In the genomic region with DNA sequence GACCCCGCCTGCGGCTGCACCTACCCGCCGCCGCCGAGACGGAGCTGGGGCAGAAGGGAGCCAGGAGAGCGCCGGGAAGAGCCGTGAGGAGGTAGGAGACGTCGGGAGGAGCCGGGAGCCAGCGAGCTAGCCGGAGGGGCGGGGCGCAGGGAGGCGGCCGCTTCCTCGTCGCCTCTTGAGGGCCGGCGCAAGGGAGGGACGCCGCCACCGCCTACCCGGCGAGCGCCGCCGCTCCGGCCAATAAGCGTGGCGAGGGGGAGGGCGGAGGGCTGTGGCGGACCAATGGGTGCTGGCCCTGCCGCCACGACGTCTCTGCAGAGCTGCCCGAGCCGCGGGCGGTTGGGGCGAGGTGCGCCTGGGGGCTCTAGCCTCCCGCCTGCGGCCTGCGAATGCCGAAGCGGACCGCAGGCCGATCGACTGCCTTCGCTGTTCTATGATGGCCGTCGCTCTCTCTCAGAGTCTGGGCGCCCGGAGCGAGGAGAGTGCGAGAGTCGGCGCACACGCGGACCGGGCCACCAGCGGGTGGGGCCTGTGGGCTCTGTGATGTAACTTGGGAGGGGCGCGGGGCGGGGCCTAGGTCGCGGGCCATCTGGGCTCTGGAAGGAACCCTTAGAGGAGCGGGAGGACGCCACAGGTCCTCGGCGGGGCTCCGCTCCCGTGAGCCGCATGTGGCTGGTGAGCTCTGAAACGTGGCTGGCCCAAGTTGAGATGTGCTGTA, we compare ENCODE assay signal across 8 cellular contexts.
DNase-seq lines count a peak whose midpoint lies in the region; ATAC-seq, FAIRE-seq and TF ChIP-seq lines count a peak whose summit lies in the region.

No MANE protein-coding gene starts in this region.

- H3K36me3 ChIP-seq in WERI-Rb-1 (no peaks in the 10 kb centered on the region; the same call in 1 of the 2 replicates), mammary epithelial cell (ENCODE audit: insufficient read depth, low read length) (peaks cover 4% of the 10 kb centered on the region), small intestine (ENCODE audit: control insufficient read depth in 2 of 2, insufficient read depth in 2 of 2, low read length in 2 of 2) (no peaks in the 10 kb centered on the region)

- H3K27me3 ChIP-seq in WERI-Rb-1 (ENCODE audit: insufficient read depth, low read depth, severe bottlenecking) (no peaks in the 10 kb centered on the region), mammary epithelial cell (ENCODE audit: insufficient read depth, low read length) (no peaks in the 10 kb centered on the region), small intestine (ENCODE audit: control insufficient read depth in 2 of 2, insufficient read depth in 2 of 2, low read length in 2 of 2) (no peaks in the 10 kb centered on the region)

- peak overlapping the region; percentile 97 for H3K27ac ChIP-seq in WERI-Rb-1
- H3K27ac ChIP-seq in mammary epithelial cell (ENCODE audit: insufficient read depth, low read depth, low read length) = peak overlapping the region; percentile 93
- H3K27ac ChIP-seq in small intestine (ENCODE audit: low read depth in 1 of 2, low read length in 1 of 2) = peak overlapping the region; percentile 90 to 100

- peak overlapping the region; percentile 79 for H3K4me3 ChIP-seq in WERI-Rb-1 (ENCODE audit: low read depth, low read length)
- H3K4me3 ChIP-seq in mammary epithelial cell (replicated peaks in 1 of 3; ENCODE audit: insufficient read depth in 1 of 3, low read depth in 2 of 3, low read length in 3 of 3) = peak overlapping the region; percentile 83 to 92 (median 90)
- peak overlapping the region; percentile 77 to 100 for H3K4me3 ChIP-seq in small intestine (ENCODE audit: low read depth in 1 of 2, low read length in 2 of 2)

- peak overlapping the region; percentile 99 for H3K9ac ChIP-seq in mammary epithelial cell (ENCODE audit: insufficient read depth, low read length)

- FAIRE-seq in small intestine (lab: Jason Lieb, UNC) = no peak

- WGBS in mammary epithelial cell (ENCODE audit: low coverage, missing lambda C conversion rate) = 3% methylated on average over 6 of the region's 79 CpGs
- 0 to 1% (median 0%) methylated on average over 49 to 79 of the region's 79 CpGs for whole genome bisulfite sequencing in small intestine, 3 donors

- peak; percentile 68 for ATAC-seq in GM18870 (IDR thresholded peaks at IDR 0.05; ENCODE audit: unreplicated experiment)
- peak; percentile 91 for ATAC-seq in HG03108 (IDR thresholded peaks at IDR 0.05; ENCODE audit: unreplicated experiment)

- dilution Hi-C loops in mammary epithelial cell (cut with HindIII; ENCODE audit: low sequenced_read_pairs) = no loop called here

- DNase-seq in ACHN (peak; percentile 93), NCI-H2196 (lab: John Stamatoyannopoulos, UW; ENCODE audit: unreplicated experiment) (peak; percentile 87), WERI-Rb-1 (peak; percentile 97), mammary epithelial cell (peak; percentile 98), iPS-NIHi11 (ENCODE audit: low spot score) (peak; percentile 98), small intestine (peak; percentile 97)

- intact Hi-C loops in mammary epithelial cell (cut with micrococcal nuclease) = loop anchor here (1.0 to 5.0 kb wide), 5 partner anchors 33 to 97 kb away; no protein-coding TSS in a partner anchor

- in situ Hi-C loops in ACHN (cut with HindIII; ENCODE audit: low pct_ligation_motif_present, low pct_unique_long_range_greater_than_20kb, low sequenced_read_pairs) = no loop called here
- in situ Hi-C loops in mammary epithelial cell (cut with MboI; ENCODE audit: low sequenced_read_pairs in 2 of 2) = no loop called here

- H3K4me1 ChIP-seq in mammary epithelial cell (ENCODE audit: insufficient read depth, low read length) = peaks cover 17% of the 10 kb centered on the region
- H3K4me1 ChIP-seq in small intestine (ENCODE audit: control insufficient read depth in 2 of 2, insufficient read depth in 1 of 2, low read depth in 1 of 2, low read length in 1 of 2) = peaks cover 0 to 10% of the 10 kb centered on the region in 2 donors

- H3K9me3 ChIP-seq in WERI-Rb-1 (ENCODE audit: severe bottlenecking) = no peaks in the 10 kb centered on the region
- H3K9me3 ChIP-seq in mammary epithelial cell (replicated peaks; ENCODE audit: insufficient read depth, low read length) = no peaks in the 10 kb centered on the region
- no peaks in the 10 kb centered on the region for H3K9me3 ChIP-seq in small intestine (ENCODE audit: control insufficient read depth, low read depth)

- peaks cover 48% of the 10 kb centered on the region for H3K79me2 ChIP-seq in mammary epithelial cell (ENCODE audit: insufficient read depth, low read length)

- BruUV-seq in mammary epithelial cell (replicated peaks; lab: Mats Ljungman, UMichigan) = no TSS peak

- CTCF ChIA-PET in mammary epithelial cell (lab: Charles Lee; ENCODE audit: low non-redundant PET) = interaction anchor here (0.9 to 1.2 kb wide), 2 partner anchors 63 to 76 kb away, joined by 4 to 10 read pairs; no protein-coding TSS in a partner anchor

- H4K20me1 ChIP-seq in mammary epithelial cell (ENCODE audit: insufficient read depth, low read length) = peaks cover 6% of the 10 kb centered on the region

- TF ChIP-seq CTCF in WERI-Rb-1 (IDR thresholded peaks at IDR 0.05; ENCODE audit: low read depth, low read length) = 0 out of 2 replicates have a peak, but pooled peaks have one; percentile 15
- peak in 1 of 2 donors; percentile 29 for TF ChIP-seq CTCF in mammary epithelial cell (conservative IDR thresholded peaks at IDR 0.05 in 1 of 2, IDR thresholded peaks at IDR 0.05 in 1 of 2; ENCODE audit: extremely low read depth in 1 of 2, insufficient read depth in 1 of 2, low read depth in 1 of 2, low read length in 2 of 2)

- peak overlapping the region; percentile 93 for H2AFZ ChIP-seq in mammary epithelial cell (ENCODE audit: low read depth, low read length)

- peak overlapping the region; percentile 85 for H3K4me2 ChIP-seq in mammary epithelial cell (ENCODE audit: insufficient read depth, low read depth, low read length)

Comparison
In these comparisons a context has a peak if more than half of its experiments do, and no peak if none do; other contexts are left out.
1. Peak in every context shown above with its lines: DNase-seq, ATAC-seq, H3K4me3 ChIP-seq and H3K27ac ChIP-seq.